ENCODE assay signal across 8 cellular contexts in genomic region chr22:38396440-38397069, GRCh38. TPM values are rescaled to one million over a fixed set of nuclear protein-coding genes. Genes with fewer than 3 reads are reported as not detected.
DNase-seq lines count a peak whose midpoint lies in the region; TF ChIP-seq lines count a peak whose summit lies in the region.
"Not testable (repeated sequence)": the region's sequence is repeated elsewhere in the genome, so short reads cannot be mapped to it uniquely, and the experiment has no call there.

No MANE protein-coding gene starts in this region.

- not testable (repeated sequence) for H3K27me3 Mint-ChIP-seq in activated T-helper 1 cell treated with anti-CD3 and anti-CD28 coated beads, Interleukin-12 subunit alpha, Interleukin-12 subunit beta, Interleukin-2, Interleukin-4 antibody, amounts not matched to agents 30 ng/mL and 10 ng/mL and 1 ng/mL, durations not matched to agents 14 hours and 24 hours and 36 hours (ENCODE audit: insufficient read depth); chondrocyte (ENCODE audit: low read depth); mesothelial cell of epicardium (ENCODE audit: low read depth)

- intact Hi-C loops in PC-9 (cut with micrococcal nuclease; ENCODE audit: unreplicated experiment); uterus (cut with DNase I; ENCODE audit: low total_unique reads): not testable (repeated sequence)
- intact Hi-C loops in activated T-helper 1 cell treated with anti-CD3 and anti-CD28 coated beads, Interleukin-12 subunit alpha, Interleukin-12 subunit beta, Interleukin-2, Interleukin-4 antibody, amounts not matched to agents 30 ng/mL and 10 ng/mL and 1 ng/mL, durations not matched to agents 14 hours and 24 hours and 36 hours (cut with micrococcal nuclease) = loop anchor here (5.0 kb wide), 1 partner anchor 214 kb away; the partner anchor contains the start of gene PLA2G6
- intact Hi-C loops in sigmoid colon (cut with DNase I) = loop anchor here (5.0 kb wide), 3 partner anchors 66 to 194 kb away; partner anchors contain the start of genes DMC1 and MAFF

- not testable (repeated sequence) for H3F3A ChIP-seq in GM23248 (ENCODE audit: insufficient read depth)
- H3F3A ChIP-seq in PC-9 (ENCODE audit: insufficient read depth, low read depth) = peaks cover 28% of the 10 kb centered on the region; the same call in 1 of the 2 replicates

- not testable (repeated sequence) for H3K27me3 ChIP-seq in GM23248 (replicated peaks; ENCODE audit: insufficient read depth); PC-9 (ENCODE audit: insufficient read depth, low read depth); cardiac muscle cell; sigmoid colon; uterus

- BruUV-seq in PC-9 (replicated peaks; lab: Mats Ljungman, UMichigan) = not testable (repeated sequence)

- not testable (repeated sequence) for H3K9me3 ChIP-seq in GM23248 (ENCODE audit: low read depth); PC-9 (ENCODE audit: insufficient read depth, low read depth); cardiac muscle cell (ENCODE audit: low read depth); sigmoid colon; uterus

- peak overlapping the region; percentile 74 for H3K4me2 ChIP-seq in GM23248 (ENCODE audit: unreplicated experiment)
- peak overlapping the region; percentile 99 for H3K4me2 ChIP-seq in PC-9

- not testable (repeated sequence) for H3K9me2 ChIP-seq in GM23248 (ENCODE audit: insufficient read depth); PC-9 (ENCODE audit: insufficient read depth)

- not testable (repeated sequence) for DNase-seq in GM23248; PC-9; activated T-helper 1 cell treated with anti-CD3 and anti-CD28 coated beads, Interleukin-12 subunit alpha, Interleukin-12 subunit beta, Interleukin-2, Interleukin-4 antibody, amounts not matched to agents 30 ng/mL and 10 ng/mL and 1 ng/mL, durations not matched to agents 14 hours and 24 hours and 36 hours (ENCODE audit: low spot score); chondrocyte (ENCODE audit: low spot score); cardiac muscle cell (ENCODE audit: low read depth in 1 of 2, low spot score in 1 of 2); mesothelial cell of epicardium (ENCODE audit: low spot score in 2 of 2, unreplicated experiment in 2 of 2); sigmoid colon; uterus

- CTCF ChIA-PET in PC-9 (lab: Charles Lee) = not testable (repeated sequence)

- H3K79me2 ChIP-seq in GM23248 (ENCODE audit: insufficient read depth) (peaks cover 52% of the 10 kb centered on the region), PC-9 (ENCODE audit: low read depth) (peaks cover 58% of the 10 kb centered on the region)

- H2AFZ ChIP-seq in GM23248, PC-9: not testable (repeated sequence)

- not testable (repeated sequence) for H3K4me3 ChIP-seq in GM23248
- H3K4me3 ChIP-seq in PC-9 (peak overlapping the region; percentile 98), cardiac muscle cell (peak overlapping the region; percentile 81), sigmoid colon (peak overlapping the region in 3 of 4 donors; percentile 82 to 95 (median 84)), uterus (peak overlapping the region in 1 of 2 donors; percentile 92)

- peak overlapping the region; percentile 71 for H3K27ac Mint-ChIP-seq in activated T-helper 1 cell treated with anti-CD3 and anti-CD28 coated beads, Interleukin-12 subunit alpha, Interleukin-12 subunit beta, Interleukin-2, Interleukin-4 antibody, amounts not matched to agents 30 ng/mL and 10 ng/mL and 1 ng/mL, durations not matched to agents 14 hours and 24 hours and 36 hours
- peak overlapping the region; percentile 69 for H3K27ac Mint-ChIP-seq in chondrocyte (ENCODE audit: unreplicated experiment)
- peak overlapping the region; percentile 64 for H3K27ac Mint-ChIP-seq in mesothelial cell of epicardium

- not testable (repeated sequence) for H3K27ac ChIP-seq in GM23248
- peak overlapping the region; percentile 38; the same call in 1 of the 2 replicates for H3K27ac ChIP-seq in PC-9
- peak overlapping the region; percentile 95 for H3K27ac ChIP-seq in cardiac muscle cell
- H3K27ac ChIP-seq in sigmoid colon = peak overlapping the region; percentile 91 to 96 (median 92)
- H3K27ac ChIP-seq in uterus = peak overlapping the region; percentile 92 to 96

- not testable (repeated sequence) for TF ChIP-seq POLR2A in sigmoid colon (IDR thresholded peaks at IDR 0.05); uterus (IDR thresholded peaks at IDR 0.05)

- not testable (repeated sequence) for H3K36me3 ChIP-seq in GM23248 (ENCODE audit: low read depth); PC-9 (ENCODE audit: low read depth); cardiac muscle cell; sigmoid colon; uterus

- in situ Hi-C loops in GM23248 (cut with MboI) = not testable (repeated sequence)

- H3K4me3 Mint-ChIP-seq in activated T-helper 1 cell treated with anti-CD3 and anti-CD28 coated beads, Interleukin-12 subunit alpha, Interleukin-12 subunit beta, Interleukin-2, Interleukin-4 antibody, amounts not matched to agents 30 ng/mL and 10 ng/mL and 1 ng/mL, durations not matched to agents 14 hours and 24 hours and 36 hours = peak overlapping the region; percentile 84
- peak overlapping the region; percentile 71 for H3K4me3 Mint-ChIP-seq in chondrocyte (ENCODE audit: unreplicated experiment)
- peak overlapping the region; percentile 76 for H3K4me3 Mint-ChIP-seq in mesothelial cell of epicardium

- not testable (repeated sequence) for TF ChIP-seq EP300 in sigmoid colon (IDR thresholded peaks at IDR 0.05)

- 98% methylated on average over 12 of the region's 12 CpGs for WGBS in GM23248 (ENCODE audit: low coverage in 1 of 2, low lambda C conversion rate in 2 of 2, missing lambda C conversion rate in 2 of 2), 2 experiments
- 48 to 74% methylated on average over 12 of the region's 12 CpGs for WGBS in sigmoid colon, 2 donors

- not testable (repeated sequence) for H3K9me3 Mint-ChIP-seq in activated T-helper 1 cell treated with anti-CD3 and anti-CD28 coated beads, Interleukin-12 subunit alpha, Interleukin-12 subunit beta, Interleukin-2, Interleukin-4 antibody, amounts not matched to agents 30 ng/mL and 10 ng/mL and 1 ng/mL, durations not matched to agents 14 hours and 24 hours and 36 hours; chondrocyte (ENCODE audit: low read depth); mesothelial cell of epicardium

- TF ChIP-seq CTCF in PC-9 (conservative IDR thresholded peaks at IDR 0.05); chondrocyte (IDR thresholded peaks at IDR 0.05); cardiac muscle cell (IDR thresholded peaks at IDR 0.05; ENCODE audit: low read depth, low read length); mesothelial cell of epicardium (IDR thresholded peaks at IDR 0.05; ENCODE audit: unreplicated experiment); sigmoid colon (IDR thresholded peaks at IDR 0.05); uterus (IDR thresholded peaks at IDR 0.05): not testable (repeated sequence)

- H3K9ac ChIP-seq in GM23248 = not testable (repeated sequence)

- POLR2A ChIA-PET in PC-9 (lab: Charles Lee; ENCODE audit: unreplicated experiment) = not testable (repeated sequence)

- not testable (repeated sequence) for H3K4me1 ChIP-seq in GM23248 (ENCODE audit: insufficient read depth); uterus
- H3K4me1 ChIP-seq in PC-9 (replicated peaks; ENCODE audit: insufficient read depth) (peaks cover 33% of the 10 kb centered on the region), cardiac muscle cell (ENCODE audit: low read depth) (peaks cover 44% of the 10 kb centered on the region), sigmoid colon (peaks cover 0 to 25% (median 18%) of the 10 kb centered on the region in 4 donors)

- peaks cover 49% of the 10 kb centered on the region for H3K4me1 Mint-ChIP-seq in activated T-helper 1 cell treated with anti-CD3 and anti-CD28 coated beads, Interleukin-12 subunit alpha, Interleukin-12 subunit beta, Interleukin-2, Interleukin-4 antibody, amounts not matched to agents 30 ng/mL and 10 ng/mL and 1 ng/mL, durations not matched to agents 14 hours and 24 hours and 36 hours (ENCODE audit: low read depth)
- H3K4me1 Mint-ChIP-seq in chondrocyte (ENCODE audit: low read depth) = peaks cover 50% of the 10 kb centered on the region
- H3K4me1 Mint-ChIP-seq in mesothelial cell of epicardium = peaks cover 63% of the 10 kb centered on the region

- not testable (repeated sequence) for H3K36me3 Mint-ChIP-seq in activated T-helper 1 cell treated with anti-CD3 and anti-CD28 coated beads, Interleukin-12 subunit alpha, Interleukin-12 subunit beta, Interleukin-2, Interleukin-4 antibody, amounts not matched to agents 30 ng/mL and 10 ng/mL and 1 ng/mL, durations not matched to agents 14 hours and 24 hours and 36 hours (ENCODE audit: low read depth); chondrocyte (ENCODE audit: low read depth); mesothelial cell of epicardium

- H4K20me1 ChIP-seq in GM23248 (ENCODE audit: insufficient read depth); PC-9 (ENCODE audit: insufficient read depth): not testable (repeated sequence)

RNA-seq across cellular contexts. Expression of gene KCNJ4, which starts 58.4 kb away (rescaled TPM):
- not detected in 2 replicates for total RNA-seq in GM23248 (2014; rRNA removed; shearing (Covaris generic))
- not detected in 2 replicates for polyA plus RNA-seq in GM23248 (2016; fragmentation: Nextera tagmentation; extraction: Ambion mirVana)
- 0.18 and 0.22 TPM in 2 replicates for total RNA-seq in PC-9 (2021)
- total RNA-seq in activated T-helper 1 cell treated with anti-CD3 and anti-CD28 coated beads, Interleukin-12 subunit alpha, Interleukin-12 subunit beta, Interleukin-2, Interleukin-4 antibody, amounts not matched to agents 30 ng/mL and 10 ng/mL and 1 ng/mL, durations not matched to agents 14 hours and 24 hours and 36 hours = not detected in 2 replicates
- 0.27 to 0.33 TPM (median 0.27 TPM) in 3 replicates for total RNA-seq in chondrocyte
- total RNA-seq in cardiac muscle cell = 19.3 and 27.5 TPM in 2 replicates
- polyA plus RNA-seq in cardiac muscle cell = 3.2 and 4.9 TPM in 2 replicates
- 2.5 to 2.8 TPM (median 2.6 TPM) in 3 replicates for total RNA-seq in mesothelial cell of epicardium
- not detected for total RNA-seq in sigmoid colon
- polyA plus RNA-seq in sigmoid colon = under 1 TPM in 1 of 3 donors, not detected in 2; 0.03 TPM
- total RNA-seq in uterus = 1 to 10 TPM in 1 of 4 donors, under 1 TPM in 1, not detected in 2; 0.21 to 1.1 TPM
